ENCODE assay signal across 15 cellular contexts in the genomic region with DNA sequence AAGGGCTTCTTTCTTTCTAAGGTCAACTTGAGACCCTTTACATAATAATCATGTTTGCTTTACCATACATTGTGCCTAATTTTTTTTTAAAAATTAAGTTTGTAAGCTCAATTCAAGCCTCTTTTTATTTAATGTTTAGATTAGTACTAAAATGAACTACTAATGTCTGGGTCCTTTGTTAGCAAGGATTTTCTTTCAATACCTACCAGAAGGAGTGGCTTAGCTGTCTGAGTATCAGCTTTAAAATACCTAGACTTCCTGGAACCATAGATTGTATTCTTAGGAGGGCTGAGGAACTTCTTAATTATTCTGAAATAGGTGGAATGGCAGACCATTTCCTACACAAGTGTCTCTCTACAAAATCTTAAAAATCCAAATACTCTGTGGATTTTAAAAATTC.
"Had no signal": no experiment of that assay in that cellular context is flagged by ENCODE, and none has a peak within 500 bp of the region (broad histone marks: within the 10 kb centered on the region; RNA-seq: fewer than 3 reads in every experiment).

No MANE protein-coding gene starts in this region.

- H3K4me3 ChIP-seq: ascending aorta, coronary artery, esophagus muscularis mucosa, heart right ventricle, sigmoid colon, spleen, thoracic aorta, upper lobe of left lung had no signal

- H3K27me3 ChIP-seq: ascending aorta, sigmoid colon, upper lobe of left lung had no signal

- ATAC-seq: activated CD4-positive, alpha-beta T cell treated with anti-CD3 and anti-CD28 coated beads for 36 hours; heart right ventricle; natural killer cell; stimulated activated memory B cell treated with anti-CD40 and anti-IgM and Interleukin-4, amounts not matched to agents 10 μg/mL and 1 μg/mL and 100 μg/mL, for 72 hours had no signal

- H3K27ac ChIP-seq: ascending aorta, coronary artery, esophagus muscularis mucosa, heart right ventricle, sigmoid colon, spleen, thoracic aorta, upper lobe of left lung had no signal

- DNase-seq: activated CD4-positive, alpha-beta T cell treated with anti-CD3 and anti-CD28 coated beads for 36 hours; activated CD4-positive, alpha-beta T cell treated with anti-CD3 and anti-CD28 coated beads, Interleukin-2, amount 50 U/mL, for 48 hours; activated gamma-delta T cell; heart right ventricle; mesendoderm; natural killer cell; sigmoid colon; spleen; stimulated activated CD4-positive, alpha-beta T cell treated with anti-CD3 and anti-CD28 coated beads, Interleukin-4, amount 100 ng/mL, for 4 hours; upper lobe of left lung had no signal

- H3K36me3 ChIP-seq: ascending aorta, esophagus muscularis mucosa, heart right ventricle, sigmoid colon, spleen, thoracic aorta, upper lobe of left lung had no signal

- H3K9me3 ChIP-seq: ascending aorta, esophagus muscularis mucosa, heart right ventricle, sigmoid colon, spleen, thoracic aorta, upper lobe of left lung had no signal
